Comparison of ENCODE assay signal across 15 cellular contexts in genomic region chr15:74343127-74343796, GRCh38. TPM values are rescaled to one million over a fixed set of nuclear protein-coding genes. Genes with fewer than 3 reads are reported as not detected.
A peak's percentile ranks its signal among the peaks of the same experiment; 100 is the strongest.
DNase-seq lines count a peak whose midpoint lies in the region; ATAC-seq and TF ChIP-seq lines count a peak whose summit lies in the region.
"Had no signal": no experiment of that assay in that cellular context is flagged by ENCODE, and none has a peak within 500 bp of the region (broad histone marks: within the 10 kb centered on the region; RNA-seq: fewer than 3 reads in every experiment).

No MANE protein-coding gene starts in this region.

- no peak overlapping the region for H3K4me3 Mint-ChIP-seq in chondrocyte (ENCODE audit: unreplicated experiment)
- H3K4me3 Mint-ChIP-seq: CD8-positive, alpha-beta memory T cell had no signal

- POLR2A ChIA-PET in HEK293 (lab: Yijun Ruan, JAX) = no interaction called here

- H3K4me3 ChIP-seq in HEK293 (ENCODE audit: low read depth, low read length) (no peak overlapping the region), osteoblast (ENCODE audit: insufficient read depth, low read length) (no peak overlapping the region), upper lobe of right lung (no peak overlapping the region)
- H3K4me3 ChIP-seq: BLaER1 had no signal

- ATAC-seq in upper lobe of right lung = no peak

- no peaks in the 10 kb centered on the region for H3K4me1 ChIP-seq in HEK293 (ENCODE audit: control insufficient read depth, insufficient read depth, low read length)
- H3K4me1 ChIP-seq in osteoblast (ENCODE audit: insufficient read depth, low read length) = peaks cover 6% of the 10 kb centered on the region
- H3K4me1 ChIP-seq in upper lobe of right lung = peaks cover 5% of the 10 kb centered on the region
- H3K4me1 ChIP-seq: BLaER1 had no signal

- no peaks in the 10 kb centered on the region for H3K27me3 ChIP-seq in osteoblast (ENCODE audit: insufficient read depth, low read length)
- no peaks in the 10 kb centered on the region for H3K27me3 ChIP-seq in upper lobe of right lung
- H3K27me3 ChIP-seq: BLaER1 had no signal

- no peaks in the 10 kb centered on the region for H3K9me3 ChIP-seq in HEK293 (ENCODE audit: control insufficient read depth, insufficient read depth, low read depth, low read length)
- H3K9me3 ChIP-seq in osteoblast (ENCODE audit: low read depth, low read length) = no peaks in the 10 kb centered on the region
- no peaks in the 10 kb centered on the region for H3K9me3 ChIP-seq in upper lobe of right lung
- H3K9me3 ChIP-seq: BLaER1 had no signal

- peak; percentile 57 for DNase-seq in chondrocyte (ENCODE audit: low spot score)
- DNase-seq in osteoblast (ENCODE audit: insufficient read length, low spot score, missing footprints) = peak; percentile 47
- DNase-seq in upper lobe of right lung = peak; percentile 37
- no peak for DNase-seq in NCI-H510A (lab: John Stamatoyannopoulos, UW)
- DNase-seq in EL = no peak
- no peak for DNase-seq in HCEC 1CT
- DNase-seq: 8988T; AML-193; CD8-positive, alpha-beta memory T cell; DMS53 had no signal

- no peak overlapping the region for H3K4me2 ChIP-seq in osteoblast (ENCODE audit: insufficient read depth, low read length)
- H3K4me2 ChIP-seq: BLaER1 had no signal

- H3K36me3 ChIP-seq in HEK293 (ENCODE audit: control insufficient read depth in 2 of 2, insufficient read depth in 1 of 2, low read length in 2 of 2) (no peaks in the 10 kb centered on the region), osteoblast (ENCODE audit: insufficient read depth, low read length) (no peaks in the 10 kb centered on the region), upper lobe of right lung (no peaks in the 10 kb centered on the region)
- H3K36me3 ChIP-seq: BLaER1 had no signal

- H3K9me3 Mint-ChIP-seq in chondrocyte (ENCODE audit: low read depth) = no peaks in the 10 kb centered on the region
- H3K9me3 Mint-ChIP-seq: CD8-positive, alpha-beta memory T cell; IgD-negative memory B cell had no signal

- H3K27me3 Mint-ChIP-seq in chondrocyte (ENCODE audit: low read depth) = no peaks in the 10 kb centered on the region

- peaks cover 4% of the 10 kb centered on the region for H4K20me1 ChIP-seq in osteoblast (ENCODE audit: insufficient read depth, low read length)
- H4K20me1 ChIP-seq: BLaER1 had no signal

- H3K27ac ChIP-seq in HEK293 (ENCODE audit: extremely low read depth, low read depth, low read length) (no peak overlapping the region), osteoblast (ENCODE audit: low read depth, low read length) (no peak overlapping the region), upper lobe of right lung (no peak overlapping the region)
- H3K27ac ChIP-seq: BLaER1 had no signal

- peaks cover 7% of the 10 kb centered on the region for H3K4me1 Mint-ChIP-seq in chondrocyte (ENCODE audit: low read depth)
- H3K4me1 Mint-ChIP-seq: CD8-positive, alpha-beta memory T cell had no signal

- no peak overlapping the region for H3K27ac Mint-ChIP-seq in chondrocyte (ENCODE audit: unreplicated experiment)
- H3K27ac Mint-ChIP-seq: CD8-positive, alpha-beta memory T cell had no signal

- TF ChIP-seq CTCF in HEK293 (tag by site-specific recombination; IDR thresholded peaks at IDR 0.05) (no peak), chondrocyte (IDR thresholded peaks at IDR 0.05) (no peak), osteoblast (IDR thresholded peaks at IDR 0.05; ENCODE audit: extremely low read depth, low read depth, low read length) (no peak), upper lobe of right lung (IDR thresholded peaks at IDR 0.05) (no peak)

- intact Hi-C loops in upper lobe of right lung (cut with DNase I) = no loop called here

- H2AFZ ChIP-seq in osteoblast (ENCODE audit: low read length) = no peak overlapping the region

- no peaks in the 10 kb centered on the region for H3K79me2 ChIP-seq in osteoblast (ENCODE audit: insufficient read depth, low read length)

- H3K36me3 Mint-ChIP-seq in chondrocyte (ENCODE audit: low read depth) = no peaks in the 10 kb centered on the region
- H3K36me3 Mint-ChIP-seq: CD8-positive, alpha-beta memory T cell had no signal

- CTCF ChIA-PET in HEK293 (lab: Yijun Ruan, JAX) = interaction anchor here (0.7 to 0.8 kb wide), 2 partner anchors 33 to 36 kb away, joined by 3 read pairs; no protein-coding TSS in a partner anchor

TF ChIP-seq in HEK293, 187 proteins besides CTCF, POLR2A, EP300 and RAD21:
- TF ChIP-seq ZNF211 (tag by site-specific recombination; IDR thresholded peaks at IDR 0.05; ENCODE audit: low read depth) (no peak), ZNF514 (tag by site-specific recombination; IDR thresholded peaks at IDR 0.05) (no peak), ZNF10 (tag by site-specific recombination; IDR thresholded peaks at IDR 0.05) (no peak), ZNF623 (tag by site-specific recombination; IDR thresholded peaks at IDR 0.05) (0 out of 2 replicates have a peak, but pooled peaks have one; percentile 26), SETDB1 (IDR thresholded peaks at IDR 0.05; ENCODE audit: insufficient read length, low read length) (no peak), ZNF701 (tag by site-specific recombination; IDR thresholded peaks at IDR 0.05) (no peak), ZNF664 (tag by site-specific recombination; IDR thresholded peaks at IDR 0.05) (peak; percentile 64; the same call in 1 of the 2 replicates)

RNA-seq across cellular contexts. Expression of gene CYP11A1, which starts 24.2 kb away (rescaled TPM):
- total RNA-seq in chondrocyte (0.32 to 0.54 TPM in 2 of 3 replicates, not detected in the other), osteoblast (1.4 and 2.1 TPM in 2 replicates), upper lobe of right lung (1.1 TPM)
- total RNA-seq: CD8-positive, alpha-beta memory T cell; H4; HT-29 had no signal

Comparison
In these comparisons a context has a peak if more than half of its experiments do, and no peak if none do; other contexts are left out.
1. DNase-seq: peak in chondrocyte (single experiment), osteoblast (single experiment) and upper lobe of right lung (single experiment); none in NCI-H510A (single experiment), EL (single experiment) and HCEC 1CT (single experiment).